Comparison of ENCODE assay signal across 1 cellular context in genomic region chr3:195548496-195548895, GRCh38.
TF ChIP-seq lines count a peak whose summit lies in the region.

No MANE protein-coding gene starts in this region.

TF ChIP-seq in HCT116, 20 proteins besides CTCF, POLR2A, EP300 and RAD21:
- TF ChIP-seq REST (IDR thresholded peaks at IDR 0.05; ENCODE audit: low read depth) (no peak), SP1 (IDR thresholded peaks at IDR 0.05; ENCODE audit: low read depth) (no peak), YY1 (IDR thresholded peaks at IDR 0.05; ENCODE audit: extremely low read depth, insufficient replicate concordance, low read depth, low read length) (no peak), ZFX (IDR thresholded peaks at IDR 0.05) (no peak)
TF ChIP-seq in HCT116: peak in this region for 0.
